1 cellular context compared by ENCODE assay signal in genomic region chr21:29311802-29312201, GRCh38.
TF ChIP-seq lines count a peak whose summit lies in the region.

No MANE protein-coding gene starts in this region.

TF ChIP-seq in K562, 482 proteins besides CTCF, POLR2A, EP300 and RAD21 (continued from another document):
- TF ChIP-seq E2F4 (CRISPR knock-in tag; IDR thresholded peaks at IDR 0.05; ENCODE audit: low read depth) (no peak), IFI16 (CRISPR knock-in tag; IDR thresholded peaks at IDR 0.05) (no peak), PKNOX1 (IDR thresholded peaks at IDR 0.05) (peak; percentile 47), ZNF384 (IDR thresholded peaks at IDR 0.05; ENCODE audit: low read depth, low read length) (no peak), SRSF9 (IDR thresholded peaks at IDR 0.05; ENCODE audit: borderline replicate concordance, low read depth, low read length) (no peak), PBX2 (CRISPR knock-in tag; IDR thresholded peaks at IDR 0.05; ENCODE audit: low read depth) (no peak), PBX2 (tag; conservative IDR thresholded peaks at IDR 0.05; ENCODE audit: low read depth) (peak; percentile 61; the same call in 1 of the 2 replicates)
